In the genomic region with DNA sequence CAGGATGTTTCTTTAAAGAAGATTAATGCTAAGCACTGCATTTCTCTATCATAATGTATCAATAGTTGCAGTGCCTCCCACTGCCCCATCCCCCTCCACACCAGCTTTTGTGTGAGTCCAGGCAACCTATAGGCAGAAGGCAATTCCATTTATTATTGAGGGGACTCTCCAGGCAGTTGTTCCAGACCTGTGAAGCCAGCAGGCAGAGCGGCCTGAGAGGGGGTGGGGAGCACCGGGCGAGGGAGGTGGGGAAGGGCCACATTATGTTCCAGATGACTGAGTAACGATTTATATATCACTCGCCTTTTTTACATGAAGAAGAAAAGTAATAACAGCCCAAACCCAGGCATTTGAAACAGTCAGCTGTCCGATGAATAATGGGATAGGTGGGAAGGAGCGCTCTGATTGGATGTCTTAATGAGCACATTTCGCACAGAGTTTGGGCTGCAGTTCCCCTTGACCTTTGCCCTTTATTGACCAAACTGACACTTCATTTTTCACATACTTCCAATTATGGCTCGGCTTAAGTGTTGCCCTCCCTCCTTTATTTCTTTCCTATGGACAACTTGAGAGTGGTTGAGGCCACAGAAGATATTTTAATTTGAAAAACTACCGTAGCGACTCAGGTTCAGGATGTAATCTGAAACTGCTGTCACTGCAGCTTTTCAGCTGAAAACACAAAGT, we compare ENCODE assay signal across 1 cellular context.
TF ChIP-seq lines count a peak whose summit lies in the region.

No MANE protein-coding gene starts in this region.

TF ChIP-seq in H1, 55 proteins besides CTCF, POLR2A, EP300 and RAD21:
- TF ChIP-seq CREB1 (IDR thresholded peaks at IDR 0.05) (no peak), RFX5 (IDR thresholded peaks at IDR 0.05; ENCODE audit: borderline replicate concordance, low read depth, low read length) (no peak), CHD2 (IDR thresholded peaks at IDR 0.05; ENCODE audit: low read length) (no peak), NRF1 (IDR thresholded peaks at IDR 0.05; ENCODE audit: low read depth, low read length) (no peak), POU5F1 (IDR thresholded peaks at IDR 0.05; ENCODE audit: low read depth, low read length) (no peak), SRF (IDR thresholded peaks at IDR 0.05; ENCODE audit: low read depth, low read length) (no peak), SUZ12 (IDR thresholded peaks at IDR 0.05; ENCODE audit: low read length) (no peak), JUND (IDR thresholded peaks at IDR 0.05; ENCODE audit: low read length) (no peak)
- TF ChIP-seq, protein P1, sequence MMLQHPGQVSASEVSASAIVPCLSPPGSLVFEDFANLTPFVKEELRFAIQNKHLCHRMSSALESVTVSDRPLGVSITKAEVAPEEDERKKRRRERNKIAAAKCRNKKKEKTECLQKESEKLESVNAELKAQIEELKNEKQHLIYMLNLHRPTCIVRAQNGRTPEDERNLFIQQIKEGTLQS (IDR thresholded peaks at IDR 0.05; ENCODE audit: insufficient read depth, low read depth, low read length), result no peak
